10 cellular contexts compared by ENCODE assay signal in the genomic region with DNA sequence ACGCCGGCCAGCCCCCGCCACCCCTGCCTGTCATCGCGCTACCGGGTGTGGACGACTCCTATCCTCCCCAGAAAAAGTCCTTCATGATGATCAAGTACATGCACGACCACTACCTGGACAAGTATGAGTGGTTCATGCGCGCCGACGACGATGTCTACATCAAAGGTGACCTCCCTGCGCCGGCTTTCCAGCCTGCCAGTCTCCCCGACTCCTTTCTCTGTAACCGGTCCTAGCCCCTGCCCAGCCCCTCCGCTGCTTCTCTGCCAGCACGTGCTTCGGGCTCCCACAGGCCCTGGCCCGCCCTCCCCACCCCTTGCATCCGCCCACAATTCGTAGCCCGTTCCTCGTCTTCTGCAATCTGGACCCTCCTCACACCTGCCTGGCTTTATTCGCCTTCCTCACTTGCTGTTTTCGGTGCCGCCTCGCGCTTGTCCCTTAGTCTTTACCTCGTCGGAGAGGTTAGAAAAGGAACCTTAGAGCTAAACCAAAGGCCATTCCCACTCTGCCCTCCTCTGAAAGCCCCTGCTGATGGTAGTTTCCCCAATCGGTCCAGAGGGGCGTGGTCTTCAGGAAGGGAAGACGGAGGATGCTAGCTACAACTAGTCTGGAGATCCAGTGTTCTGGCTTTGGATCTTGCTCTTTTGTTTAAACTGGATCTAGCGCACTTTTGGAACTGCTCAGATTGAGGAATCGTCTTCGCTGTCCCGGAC. TPM values are rescaled to one million over a fixed set of nuclear protein-coding genes. Genes with fewer than 3 reads are reported as not detected.
DNase-seq lines count a peak whose midpoint lies in the region; ATAC-seq, FAIRE-seq and TF ChIP-seq lines count a peak whose summit lies in the region.
"Had no signal": no experiment of that assay in that cellular context is flagged by ENCODE, and none has a peak within 500 bp of the region (broad histone marks: within the 10 kb centered on the region; RNA-seq: fewer than 3 reads in every experiment).

No MANE protein-coding gene starts in this region.

- H3K4me3 Mint-ChIP-seq in activated CD4-positive, alpha-beta memory T cell treated with anti-CD3 and anti-CD28 coated beads, Interleukin-2, amount 10 ng/mL, durations not matched to agents 7 days and 5 days, result peak overlapping the region; percentile 48
- peak overlapping the region; percentile 79 for H3K4me3 Mint-ChIP-seq in progenitor cell of endocrine pancreas (ENCODE audit: low read depth)

- H3K4me1 Mint-ChIP-seq in activated CD4-positive, alpha-beta memory T cell treated with anti-CD3 and anti-CD28 coated beads, Interleukin-2, amount 10 ng/mL, durations not matched to agents 7 days and 5 days, result peaks cover 16% of the 10 kb centered on the region
- peaks cover 7% of the 10 kb centered on the region for H3K4me1 Mint-ChIP-seq in progenitor cell of endocrine pancreas (ENCODE audit: low read depth)

- no peak for ATAC-seq in activated CD4-positive, CD25-positive, alpha-beta regulatory T cell treated with anti-CD3 and anti-CD28 coated beads, Interleukin-2, amount 50 U/mL, for 24 hours

- DNase-seq in NCI-H1417 (lab: John Stamatoyannopoulos, UW) (peak in 2 of 3 experiments; percentile 56 to 68), NCI-H1417 treated with DMSO at 0.1 percent for 48 hours (lab: John Stamatoyannopoulos, UW) (no peak), cardiac muscle cell (ENCODE audit: low read depth in 1 of 2, low spot score in 1 of 2) (peak; percentile 24 to 34), progenitor cell of endocrine pancreas (ENCODE audit: low spot score, unreplicated experiment) (peak; percentile 12), MV-4-11 (lab: John Stamatoyannopoulos, UW) (no peak), GM12891 (ENCODE audit: insufficient read length, low spot score) (no peak)
- no peak for DNase-seq in activated CD4-positive, alpha-beta memory T cell treated with anti-CD3 and anti-CD28 coated beads, Interleukin-2, amount 10 ng/mL, durations not matched to agents 7 days and 5 days

- no peak for TF ChIP-seq POLR2A in GM12891 (IDR thresholded peaks at IDR 0.05; ENCODE audit: low read depth, low read length)

- H3K27me3 Mint-ChIP-seq in activated CD4-positive, alpha-beta memory T cell treated with anti-CD3 and anti-CD28 coated beads, Interleukin-2, amount 10 ng/mL, durations not matched to agents 7 days and 5 days, result peaks cover 42% of the 10 kb centered on the region
- H3K27me3 Mint-ChIP-seq in progenitor cell of endocrine pancreas, result peaks cover 55% of the 10 kb centered on the region

- peaks cover 6% of the 10 kb centered on the region for H3K36me3 Mint-ChIP-seq in activated CD4-positive, alpha-beta memory T cell treated with anti-CD3 and anti-CD28 coated beads, Interleukin-2, amount 10 ng/mL, durations not matched to agents 7 days and 5 days (ENCODE audit: low read depth)
- no peaks in the 10 kb centered on the region for H3K36me3 Mint-ChIP-seq in progenitor cell of endocrine pancreas (ENCODE audit: insufficient read depth)

- POLR2A ChIA-PET in activated CD4-positive, alpha-beta memory T cell treated with anti-CD3 and anti-CD28 coated beads, Interleukin-2, amount 10 ng/mL, durations not matched to agents 7 days and 5 days (lab: Charles Lee), result no interaction called here

- no peak overlapping the region for H3K27ac Mint-ChIP-seq in activated CD4-positive, alpha-beta memory T cell treated with anti-CD3 and anti-CD28 coated beads, Interleukin-2, amount 10 ng/mL, durations not matched to agents 7 days and 5 days
- H3K27ac Mint-ChIP-seq in progenitor cell of endocrine pancreas, result peak overlapping the region; percentile 78

- peaks cover 40% of the 10 kb centered on the region for H3K27me3 ChIP-seq in cardiac muscle cell

- H3K9me3 Mint-ChIP-seq in activated CD4-positive, alpha-beta memory T cell treated with anti-CD3 and anti-CD28 coated beads, Interleukin-2, amount 10 ng/mL, durations not matched to agents 7 days and 5 days, result no peaks in the 10 kb centered on the region
- H3K9me3 Mint-ChIP-seq in progenitor cell of endocrine pancreas (ENCODE audit: low read depth), result no peaks in the 10 kb centered on the region

- H3K4me1 ChIP-seq in cardiac muscle cell (ENCODE audit: low read depth), result no peaks in the 10 kb centered on the region

- TF ChIP-seq CTCF in cardiac muscle cell (IDR thresholded peaks at IDR 0.05; ENCODE audit: low read depth, low read length) (no peak), progenitor cell of endocrine pancreas (IDR thresholded peaks at IDR 0.05; ENCODE audit: unreplicated experiment) (no peak)

- no peaks in the 10 kb centered on the region for H3K9me3 ChIP-seq in cardiac muscle cell (ENCODE audit: low read depth)

- H3K27ac ChIP-seq in cardiac muscle cell, result no peak overlapping the region

- peak overlapping the region; percentile 53 for H3K4me3 ChIP-seq in cardiac muscle cell

- peaks cover 4% of the 10 kb centered on the region for H3K36me3 ChIP-seq in cardiac muscle cell

- FAIRE-seq in GM12891 (lab: Jason Lieb, UNC), result no peak
- FAIRE-seq: A204.1 had no signal

- CTCF ChIA-PET in activated CD4-positive, alpha-beta memory T cell treated with anti-CD3 and anti-CD28 coated beads, Interleukin-2, amount 10 ng/mL, durations not matched to agents 7 days and 5 days (lab: Charles Lee), result no interaction called here

TF ChIP-seq in GM12891, 5 proteins besides CTCF, POLR2A, EP300 and RAD21:
- no peak for TF ChIP-seq SPI1 (IDR thresholded peaks at IDR 0.05; ENCODE audit: low read depth, low read length)
- no peak for TF ChIP-seq POLR2AphosphoS5 (IDR thresholded peaks at IDR 0.05; ENCODE audit: low read depth, low read length)
- TF ChIP-seq PAX5 (IDR thresholded peaks at IDR 0.05; ENCODE audit: insufficient read depth, low read length, severe bottlenecking), result no peak
- TF ChIP-seq TAF1 (IDR thresholded peaks at IDR 0.05; ENCODE audit: low read depth, low read length), result no peak
- no peak for TF ChIP-seq POU2F2 (IDR thresholded peaks at IDR 0.05; ENCODE audit: low read depth, low read length)

RNA-seq across cellular contexts. Expression of gene CHSY3, which starts 1.4 kb away (rescaled TPM):
- not detected for total RNA-seq in activated CD4-positive, alpha-beta memory T cell treated with anti-CD3 and anti-CD28 coated beads, Interleukin-2, amount 10 ng/mL, durations not matched to agents 7 days and 5 days
- 5.7 and 6.7 TPM in 2 replicates for total RNA-seq in cardiac muscle cell
- 1.7 and 1.8 TPM in 2 replicates for polyA plus RNA-seq in cardiac muscle cell
- total RNA-seq in progenitor cell of endocrine pancreas, result 0.84 and 1.3 TPM in 2 replicates
- polyA plus RNA-seq in GM12891 (2012; ENCODE audit: low read depth, missing spikeins), result not detected
- total RNA-seq: T-helper 1 cell treated with Interleukin-12 subunit alpha and Interleukin-12 subunit beta and Interleukin-4 antibody, amounts not matched to agents 30 ng/mL and 1 ng/mL, for 36 hours had no signal

Comparison
In these comparisons a context has a peak if more than half of its experiments do, and no peak if none do; other contexts are left out.
1. DNase-seq: peak in NCI-H1417 (2 of 3), cardiac muscle cell (2 of 2) and progenitor cell of endocrine pancreas (single experiment); none in NCI-H1417 treated with DMSO at 0.1 percent for 48 hours (single experiment), activated CD4-positive, alpha-beta memory T cell treated with anti-CD3 and anti-CD28 coated beads, Interleukin-2, amount 10 ng/mL, durations not matched to agents 7 days and 5 days (single experiment), MV-4-11 (single experiment) and GM12891 (single experiment).